ENCODE assay signal across 15 cellular contexts in genomic region chr3:121956363-121956762, GRCh38.
"Had no signal": no experiment of that assay in that cellular context is flagged by ENCODE, and none has a peak within 500 bp of the region (broad histone marks: within the 10 kb centered on the region; RNA-seq: fewer than 3 reads in every experiment).

No MANE protein-coding gene starts in this region.

- H3K27ac ChIP-seq: cardiac muscle cell, ovary, testis, tibial nerve had no signal

- H3K4me2 ChIP-seq: smooth muscle cell had no signal

- DNase-seq: heart right ventricle; hypothalamus; left colon; mammary epithelial cell; natural killer cell; ovary; right cardiac atrium; stimulated activated CD4-positive, alpha-beta T cell treated with anti-CD3 and anti-CD28 coated beads, Interleukin-2, amount 100 ng/mL, for 48 hours; stimulated activated naive CD8-positive, alpha-beta T cell treated with anti-CD3 and anti-CD28 coated beads, Interleukin-15, amount 100 ng/mL, for 72 hours; testis had no signal

- H3K9me3 ChIP-seq: ovary, testis had no signal

- H3K27ac Mint-ChIP-seq: natural killer cell; stimulated activated naive CD8-positive, alpha-beta T cell treated with anti-CD3 and anti-CD28 coated beads, Interleukin-15, amount 100 ng/mL, for 72 hours had no signal

- H3K4me3 Mint-ChIP-seq: natural killer cell; neural crest cell; stimulated activated naive CD8-positive, alpha-beta T cell treated with anti-CD3 and anti-CD28 coated beads, Interleukin-15, amount 100 ng/mL, for 72 hours had no signal

- H3K27me3 ChIP-seq: cardiac muscle cell, heart right ventricle, ovary, testis, tibial nerve had no signal

- H3K4me1 ChIP-seq: testis, tibial nerve had no signal

- H3K36me3 ChIP-seq: cardiac muscle cell, heart right ventricle, ovary, tibial nerve had no signal

- H3K4me3 ChIP-seq: cardiac muscle cell, heart right ventricle, ovary, smooth muscle cell, testis, tibial nerve had no signal

- H3K4me1 Mint-ChIP-seq: natural killer cell; neural crest cell; stimulated activated naive CD8-positive, alpha-beta T cell treated with anti-CD3 and anti-CD28 coated beads, Interleukin-15, amount 100 ng/mL, for 72 hours had no signal

- ATAC-seq: esophagus mucosa; heart right ventricle; left colon; natural killer cell; right cardiac atrium; stimulated activated naive CD8-positive, alpha-beta T cell treated with anti-CD3 and anti-CD28 coated beads, Interleukin-15, amount 100 ng/mL, for 72 hours had no signal
